Comparison of ENCODE assay signal across 5 cellular contexts in genomic region chr3:136327671-136328070, GRCh38.
"Had no signal": no experiment of that assay in that cellular context is flagged by ENCODE, and none has a peak within 500 bp of the region (broad histone marks: within the 10 kb centered on the region; RNA-seq: fewer than 3 reads in every experiment).

No MANE protein-coding gene starts in this region.

- DNase-seq: IMR-90, KBM-7, KG1 had no signal

- ATAC-seq: HepG2, K562 had no signal
